8 cellular contexts compared by ENCODE assay signal in genomic region chr2:73214120-73215035, GRCh38. TPM values are rescaled to one million over a fixed set of nuclear protein-coding genes. Genes with fewer than 3 reads are reported as not detected.
DNase-seq lines count a peak whose midpoint lies in the region; ATAC-seq and TF ChIP-seq lines count a peak whose summit lies in the region.

TSS of gene SMYD5 (plus strand) at chr2:73214245. CDS start at chr2:73214267, 22 bp downstream.

- 1% methylated on average over 56 to 64 of the region's 64 CpGs for WGBS in psoas muscle, 3 donors
- WGBS in urinary bladder: under 1% methylated on average over 64 of the region's 64 CpGs

- intact Hi-C loops in left cardiac atrium (cut with DNase I): no loop called here
- intact Hi-C loops in psoas muscle (cut with DNase I): loop anchor here in 1 of 2 donors (2.0 kb wide), 1 partner anchor 18 kb away; the partner anchor contains the start of gene PRADC1

- peak within 1 kb of the TSS; percentile 93 for H3K9ac ChIP-seq in adipocyte (ENCODE audit: low read length)

- DNase-seq in GM12865 (ENCODE audit: low read depth) (peak; percentile 92), NCI-H1105 (lab: John Stamatoyannopoulos, UW) (peak; percentile 64), T follicular helper cell (ENCODE audit: low read depth) (peak; percentile 86), adipocyte (ENCODE audit: low read depth) (peak; percentile 89), left cardiac atrium (peak; percentile 91), psoas muscle (peak; percentile 89 to 93)

- H3K36me3 ChIP-seq in adipocyte (ENCODE audit: control insufficient read depth, insufficient read depth, low read length, severe bottlenecking): no peaks in the 10 kb centered on the region
- H3K36me3 ChIP-seq in psoas muscle (ENCODE audit: insufficient read depth in 1 of 2, low read depth in 1 of 2): peaks cover 0 to 5% of the 10 kb centered on the region in 2 donors
- H3K36me3 ChIP-seq in urinary bladder (ENCODE audit: insufficient read depth): no peaks in the 10 kb centered on the region

- H3K27me3 ChIP-seq in adipocyte (replicated peaks; ENCODE audit: control insufficient read depth, insufficient read depth, low read length) (no peaks in the 10 kb centered on the region), psoas muscle (ENCODE audit: insufficient read depth in 3 of 3, low read length in 2 of 3) (no peaks in the 10 kb centered on the region)

- no peaks in the 10 kb centered on the region for H3K9me3 ChIP-seq in adipocyte (ENCODE audit: control insufficient read depth, low read length)
- H3K9me3 ChIP-seq in psoas muscle: no peaks in the 10 kb centered on the region

- H3K4me1 ChIP-seq in adipocyte (ENCODE audit: control insufficient read depth, insufficient read depth, low read length) (peaks cover 41% of the 10 kb centered on the region), psoas muscle (peaks cover 45% of the 10 kb centered on the region), urinary bladder (ENCODE audit: insufficient read depth) (no peaks in the 10 kb centered on the region)

- TF ChIP-seq CTCF in GM12865 (IDR thresholded peaks at IDR 0.05; ENCODE audit: insufficient read depth, low read depth, low read length, missing control alignments): no peak
- TF ChIP-seq CTCF in psoas muscle (IDR thresholded peaks at IDR 0.05): no peak

- ATAC-seq in HG02623 (IDR thresholded peaks at IDR 0.05; ENCODE audit: unreplicated experiment) (peak; percentile 92), left cardiac atrium (peak; percentile 95), psoas muscle (peak; percentile 87 to 96 (median 90))

- H3K27ac ChIP-seq in psoas muscle (peak within 1 kb of the TSS; percentile 90), urinary bladder (ENCODE audit: low read depth) (peak within 1 kb of the TSS; percentile 48)

- peak within 1 kb of the TSS; percentile 88 for H3K4me3 ChIP-seq in GM12865 (ENCODE audit: low read depth, low read length)
- peak within 1 kb of the TSS; percentile 94 for H3K4me3 ChIP-seq in adipocyte (ENCODE audit: low read length)
- H3K4me3 ChIP-seq in psoas muscle: peak within 1 kb of the TSS; percentile 100
- H3K4me3 ChIP-seq in urinary bladder (ENCODE audit: low read depth, low read length): peak within 1 kb of the TSS; percentile 90

RNA-seq across cellular contexts. Expression of gene SMYD5, which starts in this region (rescaled TPM):
- 10 to 100 TPM; 14.1 to 18.2 TPM for total RNA-seq in left cardiac atrium
- total RNA-seq in psoas muscle: 10 to 100 TPM; 17.1 to 23.0 (median 19.7) TPM
- 10 to 100 TPM; 14.7 to 42.0 (median 28.4) TPM for polyA plus RNA-seq in psoas muscle
- total RNA-seq in urinary bladder: 14.6 TPM
- polyA plus RNA-seq in urinary bladder: 18.2 TPM

Comparison
In these comparisons a context has a peak if more than half of its experiments do, and no peak if none do; other contexts are left out.
1. Peak in every context shown above with its lines: DNase-seq, ATAC-seq, H3K4me3 ChIP-seq and H3K27ac ChIP-seq.